8 cellular contexts compared by ENCODE assay signal in the genomic region with DNA sequence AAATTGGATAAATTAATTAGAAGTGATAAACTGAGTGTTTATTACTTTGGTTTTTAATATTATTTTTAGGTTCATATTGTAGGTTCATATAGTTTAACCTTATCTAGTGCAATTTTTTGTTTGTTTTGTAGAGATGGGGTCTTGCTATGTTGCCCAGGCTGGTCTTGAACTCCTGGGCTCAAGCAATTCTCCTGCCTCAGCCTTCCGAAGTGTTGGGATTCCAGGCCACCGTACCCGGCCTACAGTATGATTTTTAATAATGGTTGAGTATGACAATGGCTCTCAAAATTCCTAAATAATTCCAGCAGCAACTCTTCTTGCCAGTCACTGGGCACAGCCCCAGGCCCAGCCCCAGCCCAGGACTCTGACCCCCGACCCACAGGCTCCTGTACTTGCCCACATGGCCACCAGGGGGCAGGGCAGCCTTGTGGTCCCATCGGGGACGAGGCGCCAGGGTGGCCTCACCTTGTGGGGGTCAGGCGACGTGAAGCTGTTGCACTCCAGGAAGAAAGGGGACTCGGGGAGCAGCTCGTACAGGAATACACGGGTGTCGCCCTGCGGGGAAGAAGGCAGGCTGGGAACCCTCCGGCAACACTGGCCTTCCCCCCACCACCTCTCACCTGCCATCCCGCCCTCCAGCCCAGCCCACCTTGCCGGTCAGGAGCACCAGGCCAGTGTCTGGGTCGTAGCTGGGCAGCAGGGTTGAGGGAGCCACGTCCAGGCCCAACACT. TPM values are rescaled to one million over a fixed set of nuclear protein-coding genes. Genes with fewer than 3 reads are reported as not detected.
DNase-seq lines count a peak whose midpoint lies in the region; ATAC-seq, FAIRE-seq and TF ChIP-seq lines count a peak whose summit lies in the region.

No MANE protein-coding gene starts in this region.

- H4K20me1 ChIP-seq in smooth muscle cell (ENCODE audit: low read depth): no peaks in the 10 kb centered on the region

- H2AFZ ChIP-seq in smooth muscle cell (ENCODE audit: low read depth): no peak overlapping the region

- peak; percentile 77 for ATAC-seq in Right ventricle myocardium superior (ENCODE audit: poor library complexity)

- no peaks in the 10 kb centered on the region for H3K4me1 ChIP-seq in smooth muscle cell (ENCODE audit: low read depth)

- WGBS in smooth muscle cell (ENCODE audit: low lambda C conversion rate): 42% methylated on average over 18 of the region's 19 CpGs

- TF ChIP-seq CTCF in smooth muscle cell (IDR thresholded peaks at IDR 0.05; ENCODE audit: borderline replicate concordance, insufficient read depth, poor library complexity, severe bottlenecking): peak; percentile 98

- peak; percentile 87 for FAIRE-seq in GM12891 (lab: Jason Lieb, UNC)

- peak; percentile 80 for DNase-seq in GM12891 (ENCODE audit: insufficient read length, low spot score)
- DNase-seq in RPMI7951 (ENCODE audit: low read depth): peak; percentile 26
- DNase-seq in activated effector memory CD4-positive, alpha-beta T cell treated with Interleukin-2 at 50 U/mL for 16 hours: peak; percentile 44
- DNase-seq in Right ventricle myocardium superior: peak; percentile 83
- peak; percentile 47 for DNase-seq in smooth muscle cell (lab: John Stamatoyannopoulos, UW; ENCODE audit: unreplicated experiment)
- DNase-seq in NCI-H146 (lab: John Stamatoyannopoulos, UW): no peak
- no peak for DNase-seq in globus pallidus (ENCODE audit: low spot score)
- DNase-seq in MV-4-11 (lab: John Stamatoyannopoulos, UW): no peak

- no peaks in the 10 kb centered on the region for H3K27me3 ChIP-seq in smooth muscle cell (ENCODE audit: low read depth)

- H3K4me3 ChIP-seq in smooth muscle cell: no peak overlapping the region

- H3K79me2 ChIP-seq in smooth muscle cell (ENCODE audit: low read depth): no peaks in the 10 kb centered on the region

- intact Hi-C loops in Right ventricle myocardium superior (cut with DNase I): loop anchor here (2.0 kb wide), 1 partner anchor 44 kb away; no protein-coding TSS in a partner anchor

- H3K36me3 ChIP-seq in smooth muscle cell (ENCODE audit: low read depth): no peaks in the 10 kb centered on the region

- H3K4me2 ChIP-seq in smooth muscle cell: no peak overlapping the region

- no peak for TF ChIP-seq POLR2A in GM12891 (IDR thresholded peaks at IDR 0.05; ENCODE audit: low read depth, low read length)

- no peaks in the 10 kb centered on the region for H3F3A ChIP-seq in smooth muscle cell (ENCODE audit: low read depth)

- H3K27ac ChIP-seq in smooth muscle cell (ENCODE audit: low read depth): no peak overlapping the region

- no peak overlapping the region for H3K9ac ChIP-seq in smooth muscle cell (ENCODE audit: low read depth)

- no peaks in the 10 kb centered on the region for H3K9me3 ChIP-seq in smooth muscle cell (replicated peaks; ENCODE audit: low read depth)

TF ChIP-seq in GM12891, 5 proteins besides CTCF, POLR2A, EP300 and RAD21:
- TF ChIP-seq POLR2AphosphoS5 (IDR thresholded peaks at IDR 0.05; ENCODE audit: low read depth, low read length) (no peak), SPI1 (IDR thresholded peaks at IDR 0.05; ENCODE audit: low read depth, low read length) (no peak), POU2F2 (IDR thresholded peaks at IDR 0.05; ENCODE audit: low read depth, low read length) (no peak), TAF1 (IDR thresholded peaks at IDR 0.05; ENCODE audit: low read depth, low read length) (no peak), PAX5 (IDR thresholded peaks at IDR 0.05; ENCODE audit: insufficient read depth, low read length, severe bottlenecking) (no peak)

RNA-seq across cellular contexts. Expression of a gene that starts 7.9 kb away (rescaled TPM):
- 42.2 TPM for polyA plus RNA-seq in GM12891 (2012; ENCODE audit: low read depth, missing spikeins)
- total RNA-seq in RPMI7951 (2014; rRNA removed; shearing (Covaris generic)): 25.8 and 46.3 TPM in 2 replicates
- 74.0 TPM for total RNA-seq in Right ventricle myocardium superior
- total RNA-seq in smooth muscle cell: 18.4 and 29.6 TPM in 2 replicates
- 47.7 and 52.2 TPM in 2 replicates for polyA plus RNA-seq in smooth muscle cell

RNA-seq across cellular contexts. Expression of a gene that starts 12.7 kb away (rescaled TPM):
- polyA plus RNA-seq in GM12891 (2012; ENCODE audit: low read depth, missing spikeins): 0.15 TPM
- total RNA-seq in RPMI7951 (2014; rRNA removed; shearing (Covaris generic)): 23.1 and 28.3 TPM in 2 replicates
- total RNA-seq in Right ventricle myocardium superior (5.7 TPM), smooth muscle cell (23.8 and 30.0 TPM in 2 replicates)
- 127 and 150 TPM in 2 replicates for polyA plus RNA-seq in smooth muscle cell

RNA-seq across cellular contexts. Expression of a gene that starts 43.1 kb away (rescaled TPM):
- polyA plus RNA-seq in GM12891 (2012; ENCODE audit: low read depth, missing spikeins): 0.31 TPM
- total RNA-seq in RPMI7951 (2014; rRNA removed; shearing (Covaris generic)): 0.24 and 0.49 TPM in 2 replicates
- total RNA-seq in Right ventricle myocardium superior (14.6 TPM), smooth muscle cell (1.2 and 2.8 TPM in 2 replicates)
- 9.2 and 13.4 TPM in 2 replicates for polyA plus RNA-seq in smooth muscle cell

RNA-seq across cellular contexts. Expression of a gene that starts 57.4 kb away (rescaled TPM):
- 37.8 TPM for polyA plus RNA-seq in GM12891 (2012; ENCODE audit: low read depth, missing spikeins)
- total RNA-seq in RPMI7951 (2014; rRNA removed; shearing (Covaris generic)): 13.8 and 18.9 TPM in 2 replicates
- total RNA-seq in Right ventricle myocardium superior (11.6 TPM), smooth muscle cell (6.7 and 14.4 TPM in 2 replicates)
- polyA plus RNA-seq in smooth muscle cell: 12.7 and 18.9 TPM in 2 replicates

Comparison
In these comparisons a context has a peak if more than half of its experiments do, and no peak if none do; other contexts are left out.
1. DNase-seq: peak in GM12891 (single experiment), RPMI7951 (single experiment), activated effector memory CD4-positive, alpha-beta T cell treated with Interleukin-2 at 50 U/mL for 16 hours (single experiment), Right ventricle myocardium superior (single experiment) and smooth muscle cell (single experiment); none in NCI-H146 (single experiment), globus pallidus (single experiment) and MV-4-11 (single experiment).